ENCODE assay signal across 19 cellular contexts in genomic region chr13:59742467-59742866, GRCh38.
DNase-seq lines count a peak whose midpoint lies in the region; ATAC-seq, FAIRE-seq and TF ChIP-seq lines count a peak whose summit lies in the region.
"Had no signal": no experiment of that assay in that cellular context is flagged by ENCODE, and none has a peak within 500 bp of the region (broad histone marks: within the 10 kb centered on the region; RNA-seq: fewer than 3 reads in every experiment).

No MANE protein-coding gene starts in this region.

- H3K27ac ChIP-seq in K562 (ENCODE audit: extremely low read depth, low read depth, low read length) = no peak overlapping the region
- H3K27ac ChIP-seq: BLaER1, C4-2B, GM23248 had no signal

- no peak for TF ChIP-seq EP300 in K562 (IDR thresholded peaks at IDR 0.05; ENCODE audit: low read length)

- H3K27me3 ChIP-seq in Caco-2 (replicated peaks; ENCODE audit: control insufficient read depth, insufficient read depth, low read length) (no peaks in the 10 kb centered on the region), K562 (ENCODE audit: control insufficient read depth in 2 of 2, insufficient read depth in 2 of 2, low read length in 2 of 2) (no peaks in the 10 kb centered on the region)
- H3K27me3 ChIP-seq: BLaER1 had no signal

- TF ChIP-seq POLR2A in K562 (conservative IDR thresholded peaks at IDR 0.05) = no peak

- H3K27ac Mint-ChIP-seq in Caco-2 (ENCODE audit: unreplicated experiment) (peak overlapping the region; percentile 2), type B pancreatic cell (peak overlapping the region; percentile 41)
- H3K27ac Mint-ChIP-seq: CD4-positive, alpha-beta T cell had no signal

- no peak for TF ChIP-seq RAD21 in K562 (CRISPR knock-in tag; conservative IDR thresholded peaks at IDR 0.05 in 1 of 2, IDR thresholded peaks at IDR 0.05 in 1 of 2)

- BruUV-seq in Caco-2 (replicated peaks; lab: Mats Ljungman, UMichigan) (no TSS peak), K562 (replicated peaks; lab: Mats Ljungman, UMichigan) (no TSS peak)

- no peaks in the 10 kb centered on the region for H3K9me3 ChIP-seq in Caco-2
- H3K9me3 ChIP-seq in K562 (replicated peaks; ENCODE audit: control insufficient read depth, insufficient read depth, low read depth, low read length) = no peaks in the 10 kb centered on the region
- H3K9me3 ChIP-seq: BLaER1 had no signal

- no peak overlapping the region for H3K4me2 ChIP-seq in K562 (ENCODE audit: insufficient read depth, low read length)
- H3K4me2 ChIP-seq: BLaER1 had no signal

- DNase-seq in Caco-2 (no peak), K562 (ENCODE audit: extremely low read depth in 1 of 4, low spot score in 3 of 4) (no peak), type B pancreatic cell (ENCODE audit: extremely low spot score, unreplicated experiment) (no peak), DMS114 treated with DMSO at 0.1 percent for 48 hours (lab: John Stamatoyannopoulos, UW; ENCODE audit: unreplicated experiment) (no peak), NCI-H510A treated with DMSO at 0.1 percent for 48 hours (lab: John Stamatoyannopoulos, UW) (no peak)
- DNase-seq: Calu3; CD4-positive, alpha-beta T cell; CD8-positive, alpha-beta memory T cell; DMS153; DND-41; GM23248; H9; HFFc6 had no signal

- TF ChIP-seq CTCF in Caco-2 (IDR thresholded peaks at IDR 0.05; ENCODE audit: insufficient read depth in 1 of 2, low read depth in 1 of 2, low read length in 1 of 2, severe bottlenecking in 1 of 2, unreplicated experiment in 1 of 2) = no peak
- TF ChIP-seq CTCF in K562 (IDR thresholded peaks at IDR 0.05 in 2 of 3, conservative IDR thresholded peaks at IDR 0.05 in 1 of 3; ENCODE audit: insufficient read depth in 2 of 3, low read depth in 1 of 3, low read length in 3 of 3) = no peak
- no peak for TF ChIP-seq CTCF in type B pancreatic cell (conservative IDR thresholded peaks at IDR 0.05)

- FAIRE-seq in K562 (lab: Jason Lieb, UNC) = no peak
- FAIRE-seq: G401.6, H1 had no signal

- POLR2A ChIA-PET in Caco-2 (lab: Charles Lee) (no interaction called here), K562 (lab: Yijun Ruan, JAX) (no interaction called here)

- no peak overlapping the region for H3K9ac ChIP-seq in K562 (ENCODE audit: insufficient read depth in 1 of 2, low read depth in 2 of 2, low read length in 2 of 2)
- H3K9ac ChIP-seq: BLaER1, GM23248 had no signal

- H3K4me3 ChIP-seq in Caco-2 (ENCODE audit: low read depth, low read length) = no peak overlapping the region
- no peak overlapping the region for H3K4me3 ChIP-seq in K562
- H3K4me3 ChIP-seq: BLaER1, GM23248 had no signal

- peaks cover 18% of the 10 kb centered on the region for H3K9me3 Mint-ChIP-seq in Caco-2 (ENCODE audit: unreplicated experiment)
- H3K9me3 Mint-ChIP-seq in type B pancreatic cell = peaks cover 5% of the 10 kb centered on the region
- H3K9me3 Mint-ChIP-seq: CD4-positive, alpha-beta T cell; CD8-positive, alpha-beta memory T cell; H9; HFFc6 had no signal

- intact Hi-C loops in Caco-2 (cut with micrococcal nuclease; ENCODE audit: unreplicated experiment) (no loop called here), K562 (cut with micrococcal nuclease) (no loop called here)

- H4K20me1 ChIP-seq in K562 (replicated peaks; ENCODE audit: control insufficient read depth, insufficient read depth, low read length) = no peaks in the 10 kb centered on the region
- H4K20me1 ChIP-seq: BLaER1 had no signal

- H3K9me1 ChIP-seq in K562 (ENCODE audit: control insufficient read depth, insufficient read depth, low read length) = no peaks in the 10 kb centered on the region

- no peak for ATAC-seq in K562
- no peak for ATAC-seq in HG02884 (IDR thresholded peaks at IDR 0.05; ENCODE audit: unreplicated experiment)
- ATAC-seq: HCT116 had no signal

- no peaks in the 10 kb centered on the region for H3K27me3 Mint-ChIP-seq in Caco-2 (ENCODE audit: insufficient read depth, unreplicated experiment)
- H3K27me3 Mint-ChIP-seq in type B pancreatic cell = no peaks in the 10 kb centered on the region
- H3K27me3 Mint-ChIP-seq: CD4-positive, alpha-beta T cell; CD8-positive, alpha-beta memory T cell had no signal

- peaks cover 20% of the 10 kb centered on the region for H3K4me1 Mint-ChIP-seq in Caco-2 (ENCODE audit: low read depth, unreplicated experiment)
- H3K4me1 Mint-ChIP-seq in type B pancreatic cell (ENCODE audit: unreplicated experiment) = peaks cover 14% of the 10 kb centered on the region

- no peak overlapping the region for H2AFZ ChIP-seq in K562 (ENCODE audit: low read depth, low read length)
- H2AFZ ChIP-seq: GM23248 had no signal

- H3K36me3 Mint-ChIP-seq in Caco-2 (ENCODE audit: insufficient read depth, unreplicated experiment) (peaks cover 16% of the 10 kb centered on the region), type B pancreatic cell (no peaks in the 10 kb centered on the region)

- no peaks in the 10 kb centered on the region for H3K79me2 ChIP-seq in K562 (ENCODE audit: control insufficient read depth, insufficient read depth, low read length)

- CTCF ChIA-PET in Caco-2 (lab: Charles Lee) = no interaction called here
- CTCF ChIA-PET in K562 (lab: Yijun Ruan, JAX; ENCODE audit: low intra/inter-chr PET ratio) = no interaction called here

- H3K4me3 Mint-ChIP-seq in Caco-2 (ENCODE audit: unreplicated experiment) (no peak overlapping the region), type B pancreatic cell (no peak overlapping the region)
- H3K4me3 Mint-ChIP-seq: CD4-positive, alpha-beta T cell; CD8-positive, alpha-beta memory T cell; H9; HFFc6 had no signal

- H3K4me1 ChIP-seq in Caco-2 (peaks cover 18% of the 10 kb centered on the region), K562 (replicated peaks in 1 of 2; ENCODE audit: control insufficient read depth in 2 of 2, insufficient read depth in 2 of 2, low read length in 2 of 2) (peaks cover 0 to 4% of the 10 kb centered on the region in 2 experiments; a peak in 2 of 5 replicates)
- H3K4me1 ChIP-seq: BLaER1 had no signal

- H3K36me3 ChIP-seq in Caco-2 (ENCODE audit: control insufficient read depth, insufficient read depth, low read length) (no peaks in the 10 kb centered on the region), K562 (ENCODE audit: control insufficient read depth, insufficient read depth, low read length) (no peaks in the 10 kb centered on the region)
- H3K36me3 ChIP-seq: BLaER1 had no signal

- in situ Hi-C loops in K562 (cut with MboI) = no loop called here

TF ChIP-seq in K562, 482 proteins besides CTCF, POLR2A, EP300 and RAD21 (continues in another document):
- TF ChIP-seq CSDE1 (IDR thresholded peaks at IDR 0.05) (no peak), ZNF512 (tag; IDR thresholded peaks at IDR 0.05) (peak; percentile 49; the same call in 1 of the 2 replicates), ZNF766 (CRISPR knock-in tag; conservative IDR thresholded peaks at IDR 0.05) (no peak), ELF1 (tag; IDR thresholded peaks at IDR 0.05) (no peak)
- TF ChIP-seq, protein P1, sequence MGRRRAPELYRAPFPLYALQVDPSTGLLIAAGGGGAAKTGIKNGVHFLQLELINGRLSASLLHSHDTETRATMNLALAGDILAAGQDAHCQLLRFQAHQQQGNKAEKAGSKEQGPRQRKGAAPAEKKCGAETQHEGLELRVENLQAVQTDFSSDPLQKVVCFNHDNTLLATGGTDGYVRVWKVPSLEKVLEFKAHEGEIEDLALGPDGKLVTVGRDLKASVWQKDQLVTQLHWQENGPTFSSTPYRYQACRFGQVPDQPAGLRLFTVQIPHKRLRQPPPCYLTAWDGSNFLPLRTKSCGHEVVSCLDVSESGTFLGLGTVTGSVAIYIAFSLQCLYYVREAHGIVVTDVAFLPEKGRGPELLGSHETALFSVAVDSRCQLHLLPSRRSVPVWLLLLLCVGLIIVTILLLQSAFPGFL (CRISPR knock-in tag; IDR thresholded peaks at IDR 0.05) = no peak
